ENCODE assay signal across 8 cellular contexts in genomic region chr5:154857534-154858250, GRCh38. TPM values are rescaled to one million over a fixed set of nuclear protein-coding genes. Genes with fewer than 3 reads are reported as not detected.
A peak's percentile ranks its signal among the peaks of the same experiment; 100 is the strongest.
DNase-seq lines count a peak whose midpoint lies in the region; TF ChIP-seq lines count a peak whose summit lies in the region.

No MANE protein-coding gene starts in this region.

- no peak overlapping the region for H2BK120ac ChIP-seq in neuronal stem cell (ENCODE audit: low read depth, low read length)

- H3K4me3 ChIP-seq in H7 (ENCODE audit: insufficient read depth, low read depth, low read length) (peak overlapping the region; percentile 83), Loucy (ENCODE audit: low read length, poor library complexity, severe bottlenecking) (peak overlapping the region; percentile 95), neuronal stem cell (ENCODE audit: low read length in 2 of 2) (peak overlapping the region; percentile 68 to 96), subcutaneous abdominal adipose tissue (ENCODE audit: low read depth in 1 of 5, low read length in 5 of 5) (peak overlapping the region; percentile 66 to 95 (median 87))

- H4K8ac ChIP-seq in neuronal stem cell (ENCODE audit: low read depth, low read length): no peak overlapping the region

- no peak overlapping the region for H2BK12ac ChIP-seq in neuronal stem cell (ENCODE audit: low read length)

- H2AK5ac ChIP-seq in neuronal stem cell (ENCODE audit: low read depth, low read length): no peak overlapping the region

- no peak for TF ChIP-seq CTCF in Loucy (conservative IDR thresholded peaks at IDR 0.05; ENCODE audit: low read length)

- DNase-seq in H7 (peak; percentile 96), SIG-M5 treated with dmso at 0.1 percent for 504 hours (lab: John Stamatoyannopoulos, UW; ENCODE audit: unreplicated experiment) (peak; percentile 96), foreskin melanocyte (peak; percentile 92), neuronal stem cell (ENCODE audit: low spot score) (peak; percentile 97)
- peak; percentile 69 to 89 (median 82) for DNase-seq in activated naive CD4-positive, alpha-beta T cell (lab: John Stamatoyannopoulos, UW)

- no peak overlapping the region for H4K91ac ChIP-seq in neuronal stem cell (ENCODE audit: low read depth, low read length, poor library complexity)

- H3K14ac ChIP-seq in neuronal stem cell (ENCODE audit: low read length): peak overlapping the region; percentile 48

- H2BK5ac ChIP-seq in neuronal stem cell (ENCODE audit: low read length): peak overlapping the region; percentile 76

- H3K9ac ChIP-seq in ES-I3 (ENCODE audit: low read depth, low read length): peak overlapping the region; percentile 76
- H3K9ac ChIP-seq in Loucy (ENCODE audit: low read depth, low read length, poor library complexity, severe bottlenecking): peak overlapping the region; percentile 91
- peak overlapping the region; percentile 93 for H3K9ac ChIP-seq in neuronal stem cell (ENCODE audit: low read depth, low read length, poor library complexity)
- peak overlapping the region; percentile 81 to 93 (median 89) for H3K9ac ChIP-seq in subcutaneous abdominal adipose tissue (ENCODE audit: low read length in 5 of 5)

- H3K27me3 ChIP-seq in H7 (ENCODE audit: control insufficient read depth, insufficient read depth, low read length): no peaks in the 10 kb centered on the region
- no peaks in the 10 kb centered on the region for H3K27me3 ChIP-seq in Loucy (ENCODE audit: insufficient read depth, low read length, poor library complexity, severe bottlenecking)
- H3K27me3 ChIP-seq in neuronal stem cell (ENCODE audit: control insufficient read depth in 3 of 3, insufficient read depth in 3 of 3, low read depth in 1 of 3, low read length in 3 of 3): no peaks in the 10 kb centered on the region
- no peaks in the 10 kb centered on the region for H3K27me3 ChIP-seq in subcutaneous abdominal adipose tissue (ENCODE audit: control insufficient read depth in 5 of 5, insufficient read depth in 4 of 5, low read length in 5 of 5)

- H3K23ac ChIP-seq in neuronal stem cell (ENCODE audit: low read depth, low read length, poor library complexity): peak overlapping the region; percentile 81

- H3K9me3 ChIP-seq in ES-I3 (ENCODE audit: control insufficient read depth, insufficient read depth, low read length): no peaks in the 10 kb centered on the region
- no peaks in the 10 kb centered on the region for H3K9me3 ChIP-seq in Loucy (ENCODE audit: insufficient read depth, low read depth, low read length)
- no peaks in the 10 kb centered on the region for H3K9me3 ChIP-seq in neuronal stem cell (replicated peaks in 1 of 2; ENCODE audit: control insufficient read depth in 2 of 2, insufficient read depth in 1 of 2, low read depth in 1 of 2, low read length in 2 of 2)
- no peaks in the 10 kb centered on the region for H3K9me3 ChIP-seq in subcutaneous abdominal adipose tissue (ENCODE audit: control insufficient read depth in 5 of 5, low read length in 5 of 5)

- H4K20me1 ChIP-seq in Loucy (ENCODE audit: insufficient read depth, low read length, poor library complexity, severe bottlenecking): peaks cover 31% of the 10 kb centered on the region

- H3K4me2 ChIP-seq in Loucy (ENCODE audit: low read depth, low read length, poor library complexity, severe bottlenecking) (peak overlapping the region; percentile 97), neuronal stem cell (ENCODE audit: insufficient read depth, low read length, poor library complexity, severe bottlenecking) (peak overlapping the region; percentile 89)

- no CpG with 5 or more reads among the region's 57 CpGs for WGBS in neuronal stem cell (ENCODE audit: extremely low coverage in 2 of 2, insufficient read length in 2 of 2, insufficient replicate concordance in 1 of 2), 2 donors

- H3K27ac ChIP-seq in neuronal stem cell (replicated peaks; ENCODE audit: low read length) (peak overlapping the region; percentile 99), subcutaneous abdominal adipose tissue (ENCODE audit: low read depth, low read length) (peak overlapping the region; percentile 96)

- no peak overlapping the region for H3K4ac ChIP-seq in neuronal stem cell (ENCODE audit: low read length)

- peak overlapping the region; percentile 70 for H2AFZ ChIP-seq in Loucy (ENCODE audit: low read length)
- H2AFZ ChIP-seq in neuronal stem cell (ENCODE audit: low read length): peak overlapping the region; percentile 94

- no peak overlapping the region for H2BK15ac ChIP-seq in neuronal stem cell (ENCODE audit: low read length)

- H3K9me2 ChIP-seq in Loucy (replicated peaks; ENCODE audit: low read depth, low read length): no peaks in the 10 kb centered on the region

- no peaks in the 10 kb centered on the region for H3K79me1 ChIP-seq in neuronal stem cell (ENCODE audit: low read depth, low read length)

- H3K4me1 ChIP-seq in ES-I3 (ENCODE audit: insufficient read depth, low read length): peaks cover 10% of the 10 kb centered on the region; the same call in 1 of the 2 replicates
- peaks cover 5% of the 10 kb centered on the region for H3K4me1 ChIP-seq in Loucy (ENCODE audit: insufficient read depth, low read length, poor library complexity, severe bottlenecking)
- H3K4me1 ChIP-seq in neuronal stem cell (ENCODE audit: control insufficient read depth in 2 of 2, insufficient read depth in 1 of 2, low read depth in 1 of 2, low read length in 2 of 2): peaks cover 5 to 9% of the 10 kb centered on the region in 2 donors
- H3K4me1 ChIP-seq in subcutaneous abdominal adipose tissue (ENCODE audit: control insufficient read depth in 5 of 5, insufficient read depth in 5 of 5, low read length in 5 of 5): peaks cover 11 to 45% (median 43%) of the 10 kb centered on the region in 5 donors

- H3F3A ChIP-seq in Loucy (ENCODE audit: low read depth): no peaks in the 10 kb centered on the region

- H3K36me3 ChIP-seq in ES-I3 (ENCODE audit: insufficient read depth, low read length) (no peaks in the 10 kb centered on the region), H7 (replicated peaks; ENCODE audit: control insufficient read depth, insufficient read depth, low read length) (no peaks in the 10 kb centered on the region), Loucy (ENCODE audit: insufficient read depth, low read length) (no peaks in the 10 kb centered on the region), neuronal stem cell (replicated peaks in 1 of 2; ENCODE audit: control insufficient read depth in 2 of 2, insufficient read depth in 2 of 2, low read length in 2 of 2) (peaks cover 0 to 4% of the 10 kb centered on the region in 2 donors), subcutaneous abdominal adipose tissue (ENCODE audit: control insufficient read depth in 5 of 5, insufficient read depth in 5 of 5, low read length in 5 of 5) (no peaks in the 10 kb centered on the region)

- H3K18ac ChIP-seq in neuronal stem cell (ENCODE audit: low read length): peak overlapping the region; percentile 95

- peaks cover 41% of the 10 kb centered on the region for H3K79me2 ChIP-seq in Loucy (ENCODE audit: insufficient read depth, low read length)

RNA-seq across cellular contexts. Expression of gene CNOT8, which starts 0.7 kb away (rescaled TPM):
- total RNA-seq in H7 (2014; rRNA removed; shearing (Covaris generic)): 63.3 and 96.3 TPM in 2 replicates
- 44.3 TPM for polyA plus RNA-seq in neuronal stem cell (2013, experiment 1 of 2)
- polyA plus RNA-seq in neuronal stem cell (2013, experiment 2 of 2): 45.4 TPM

RNA-seq across cellular contexts. Expression of gene FAXDC2, which starts 7.3 kb away (rescaled TPM):
- total RNA-seq in H7 (2014; rRNA removed; shearing (Covaris generic)): 2.6 and 9.6 TPM in 2 replicates
- 10.6 TPM for polyA plus RNA-seq in neuronal stem cell (2013, experiment 1 of 2)
- polyA plus RNA-seq in neuronal stem cell (2013, experiment 2 of 2): 10.0 TPM

Comparison
In these comparisons a context has a peak if more than half of its experiments do, and no peak if none do; other contexts are left out.
1. Peak in every context shown above with its lines: DNase-seq, H3K4me3 ChIP-seq and H3K27ac ChIP-seq.